Comparison of ENCODE assay signal across 8 cellular contexts in the genomic region with DNA sequence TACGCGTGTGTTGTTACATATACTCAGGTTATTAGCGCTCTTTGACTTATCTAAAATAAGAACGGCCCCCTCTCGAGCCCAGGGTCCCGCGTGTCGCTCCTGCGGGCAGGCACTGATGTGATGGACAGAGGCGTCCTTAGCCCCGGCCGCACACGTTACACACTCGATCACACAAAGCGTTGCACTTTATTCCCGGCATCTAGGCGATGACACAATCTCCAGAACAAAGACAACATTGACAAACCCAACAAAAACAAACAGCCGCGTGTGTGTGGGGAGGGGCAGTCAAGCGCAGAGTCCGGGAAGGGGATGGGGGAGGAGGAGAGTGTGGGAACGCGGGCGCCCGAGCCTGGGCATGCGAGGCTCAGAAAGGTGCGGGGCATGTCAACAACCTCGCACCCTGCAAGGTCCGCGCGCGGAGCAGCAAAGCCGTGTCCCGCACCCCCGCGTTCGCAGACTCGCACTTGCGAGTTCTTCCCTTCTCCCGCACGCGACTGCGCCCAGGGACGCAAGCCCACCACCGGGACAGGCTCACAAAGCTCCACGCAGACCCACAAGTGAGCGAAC. TPM values are rescaled to one million over a fixed set of nuclear protein-coding genes. Genes with fewer than 3 reads are reported as not detected.
DNase-seq lines count a peak whose midpoint lies in the region; ATAC-seq and TF ChIP-seq lines count a peak whose summit lies in the region.

No MANE protein-coding gene starts in this region.

- no peaks in the 10 kb centered on the region for H3K9me3 ChIP-seq in CD8-positive, alpha-beta T cell (ENCODE audit: low read length)
- H3K9me3 ChIP-seq in gastroesophageal sphincter (no peaks in the 10 kb centered on the region), neural cell (ENCODE audit: low read length) (no peaks in the 10 kb centered on the region)

- H3K27ac ChIP-seq in CD8-positive, alpha-beta T cell (ENCODE audit: low read depth, low read length) = no peak overlapping the region
- H3K27ac ChIP-seq in KMS-11 (no peak overlapping the region), gastroesophageal sphincter (peak overlapping the region in 3 of 4 donors; percentile 84 to 99 (median 91)), neural cell (ENCODE audit: low read length) (peak overlapping the region; percentile 0)

- intact Hi-C loops in CD8-positive, alpha-beta T cell (cut with DNase I, micrococcal nuclease) = loop anchor here (1.0 to 5.0 kb wide), 3 partner anchors 8 to 68 kb away; a partner anchor contains a TSS

- peak overlapping the region; percentile 86 for H3K4me3 Mint-ChIP-seq in CD8-positive, alpha-beta T cell
- H3K4me3 Mint-ChIP-seq in activated naive CD4-positive, alpha-beta T cell treated with anti-CD3 and anti-CD28 coated beads, Interleukin-2, amount 10 ng/mL, durations not matched to agents 7 days and 5 days = peak overlapping the region; percentile 61

- TF ChIP-seq RAD21 in neural cell (conservative IDR thresholded peaks at IDR 0.05) = no peak

- peaks cover 13% of the 10 kb centered on the region for H3K36me3 Mint-ChIP-seq in CD8-positive, alpha-beta T cell
- H3K36me3 Mint-ChIP-seq in activated naive CD4-positive, alpha-beta T cell treated with anti-CD3 and anti-CD28 coated beads, Interleukin-2, amount 10 ng/mL, durations not matched to agents 7 days and 5 days = no peaks in the 10 kb centered on the region

- peaks cover 45% of the 10 kb centered on the region for H3K4me1 Mint-ChIP-seq in CD8-positive, alpha-beta T cell (ENCODE audit: low read depth)
- peaks cover 30% of the 10 kb centered on the region for H3K4me1 Mint-ChIP-seq in activated naive CD4-positive, alpha-beta T cell treated with anti-CD3 and anti-CD28 coated beads, Interleukin-2, amount 10 ng/mL, durations not matched to agents 7 days and 5 days

- H3K36me3 ChIP-seq in CD8-positive, alpha-beta T cell (ENCODE audit: insufficient read depth, low read length) = no peaks in the 10 kb centered on the region
- H3K36me3 ChIP-seq in KMS-11 (ENCODE audit: insufficient read depth) (no peaks in the 10 kb centered on the region), gastroesophageal sphincter (peaks cover 0 to 11% of the 10 kb centered on the region in 2 donors), neural cell (ENCODE audit: insufficient read depth, low read length) (no peaks in the 10 kb centered on the region)

- peak overlapping the region; percentile 65 for H3K27ac Mint-ChIP-seq in CD8-positive, alpha-beta T cell
- H3K27ac Mint-ChIP-seq in activated naive CD4-positive, alpha-beta T cell treated with anti-CD3 and anti-CD28 coated beads, Interleukin-2, amount 10 ng/mL, durations not matched to agents 7 days and 5 days = no peak overlapping the region

- CTCF ChIA-PET in CD8-positive, alpha-beta T cell (lab: Charles Lee) = interaction anchor here (2.5 to 4.6 kb wide), 3 partner anchors 8 to 42 kb away, joined by 7 to 24 read pairs (median 11); a partner anchor contains a TSS
- CTCF ChIA-PET in activated naive CD4-positive, alpha-beta T cell treated with anti-CD3 and anti-CD28 coated beads, Interleukin-2, amount 10 ng/mL, durations not matched to agents 7 days and 5 days (lab: Charles Lee) = no interaction called here

- POLR2A ChIA-PET in CD8-positive, alpha-beta T cell (lab: Charles Lee) = no interaction called here

- TF ChIP-seq EP300 in gastroesophageal sphincter (IDR thresholded peaks at IDR 0.05) (no peak), neural cell (conservative IDR thresholded peaks at IDR 0.05; ENCODE audit: poor library complexity, severe bottlenecking) (no peak)

- peak overlapping the region; percentile 53 for H3K4me3 ChIP-seq in CD8-positive, alpha-beta T cell (ENCODE audit: low read depth, low read length)
- peak overlapping the region; percentile 88 for H3K4me3 ChIP-seq in KMS-11 (IDR thresholded peaks at IDR 0.05; ENCODE audit: insufficient read depth, low read depth, low read length)
- peak overlapping the region; percentile 55 to 83 for H3K4me3 ChIP-seq in gastroesophageal sphincter
- H3K4me3 ChIP-seq in neural cell (ENCODE audit: low read length) = peak overlapping the region; percentile 64

- 0% methylated on average over 1 to 9 of the region's 47 CpGs for WGBS in gastroesophageal sphincter (ENCODE audit: low coverage in 1 of 2), 2 donors

- TF ChIP-seq CTCF in CD8-positive, alpha-beta T cell (IDR thresholded peaks at IDR 0.05) = no peak
- TF ChIP-seq CTCF in KMS-11 (conservative IDR thresholded peaks at IDR 0.05; ENCODE audit: low read depth, low read length) (no peak), gastroesophageal sphincter (IDR thresholded peaks at IDR 0.05) (no peak), neural cell (IDR thresholded peaks at IDR 0.05; ENCODE audit: poor library complexity, severe bottlenecking) (no peak)

- H3K27me3 ChIP-seq in CD8-positive, alpha-beta T cell (ENCODE audit: insufficient read depth, low read length) = no peaks in the 10 kb centered on the region
- H3K27me3 ChIP-seq in KMS-11 (ENCODE audit: insufficient read depth, low read depth) (peaks cover 76% of the 10 kb centered on the region), gastroesophageal sphincter (no peaks in the 10 kb centered on the region), neural cell (ENCODE audit: insufficient read depth, low read depth, low read length) (peaks cover 48% of the 10 kb centered on the region)

- H3F3A ChIP-seq in neural cell (ENCODE audit: insufficient read depth, low read length, poor library complexity, severe bottlenecking) = peaks cover 2% of the 10 kb centered on the region

- H2AFZ ChIP-seq in KMS-11 (ENCODE audit: low read depth) = peak overlapping the region; percentile 72
- H2AFZ ChIP-seq in neural cell (ENCODE audit: low read depth, low read length) = peak overlapping the region; percentile 15

- no peaks in the 10 kb centered on the region for H3K9me3 Mint-ChIP-seq in CD8-positive, alpha-beta T cell
- H3K9me3 Mint-ChIP-seq in activated naive CD4-positive, alpha-beta T cell treated with anti-CD3 and anti-CD28 coated beads, Interleukin-2, amount 10 ng/mL, durations not matched to agents 7 days and 5 days = no peaks in the 10 kb centered on the region

- H3K9ac ChIP-seq in KMS-11 = no peak overlapping the region
- peak overlapping the region; percentile 57 for H3K9ac ChIP-seq in neural cell (ENCODE audit: low read length)

- ATAC-seq in CD8-positive, alpha-beta T cell = peak; percentile 10
- ATAC-seq in gastroesophageal sphincter (peak; percentile 51), HG03457 (IDR thresholded peaks at IDR 0.05; ENCODE audit: unreplicated experiment) (no peak)

- no peaks in the 10 kb centered on the region for H3K79me2 ChIP-seq in KMS-11 (ENCODE audit: insufficient read depth, low read depth)
- H3K79me2 ChIP-seq in neural cell (replicated peaks; ENCODE audit: insufficient read depth, low read length) = no peaks in the 10 kb centered on the region

- peak in 1 of 7 experiments; percentile 26 for DNase-seq in CD8-positive, alpha-beta T cell
- DNase-seq in activated naive CD4-positive, alpha-beta T cell treated with anti-CD3 and anti-CD28 coated beads, Interleukin-2, amount 10 ng/mL, durations not matched to agents 7 days and 5 days = peak; percentile 38
- DNase-seq in effector CD4-positive, alpha-beta T cell = no peak
- DNase-seq in activated gamma-delta T cell (lab: John Stamatoyannopoulos, UW) = no peak

- H3K27me3 Mint-ChIP-seq in CD8-positive, alpha-beta T cell (ENCODE audit: low read depth) = no peaks in the 10 kb centered on the region
- peaks cover 88% of the 10 kb centered on the region for H3K27me3 Mint-ChIP-seq in activated naive CD4-positive, alpha-beta T cell treated with anti-CD3 and anti-CD28 coated beads, Interleukin-2, amount 10 ng/mL, durations not matched to agents 7 days and 5 days

- H3K9me2 ChIP-seq in neural cell (ENCODE audit: insufficient read depth, low read length) = no peaks in the 10 kb centered on the region

- H3K4me2 ChIP-seq in KMS-11 (peak overlapping the region; percentile 89), neural cell (ENCODE audit: low read length) (peak overlapping the region; percentile 84)

- no peaks in the 10 kb centered on the region for H4K20me1 ChIP-seq in KMS-11 (ENCODE audit: insufficient read depth)
- no peaks in the 10 kb centered on the region for H4K20me1 ChIP-seq in neural cell (ENCODE audit: insufficient read depth)

- H3K4me1 ChIP-seq in CD8-positive, alpha-beta T cell (ENCODE audit: insufficient read depth, low read length) = peaks cover 36% of the 10 kb centered on the region
- peaks cover 26% of the 10 kb centered on the region for H3K4me1 ChIP-seq in KMS-11 (ENCODE audit: low read depth, poor library complexity, severe bottlenecking)
- peaks cover 0 to 68% (median 30%) of the 10 kb centered on the region in 3 donors for H3K4me1 ChIP-seq in gastroesophageal sphincter

- no peak for TF ChIP-seq POLR2A in gastroesophageal sphincter (IDR thresholded peaks at IDR 0.05)

RNA-seq across cellular contexts. Expression of a gene that starts 0.5 kb away (rescaled TPM):
- total RNA-seq in CD8-positive, alpha-beta T cell = 10 to 100 TPM in 1 of 2 experiments, 1 to 10 TPM in 1; 7.3 to 10.4 TPM
- total RNA-seq in gastroesophageal sphincter = 10 to 100 TPM; 13.1 to 25.8 (median 16.1) TPM
- 0.50 TPM in 1 of 2 replicates, not detected in the other for polyA plus RNA-seq in neural cell
- 1.2 TPM in 1 of 2 replicates, not detected in the other for polyA minus RNA-seq in neural cell

RNA-seq across cellular contexts. Expression of a gene that starts 8.5 kb away (rescaled TPM):
- total RNA-seq in CD8-positive, alpha-beta T cell = 10 to 100 TPM; 12.9 to 14.2 TPM
- 10 to 100 TPM; 12.5 to 16.8 (median 13.9) TPM for total RNA-seq in gastroesophageal sphincter
- polyA plus RNA-seq in neural cell = 12.6 and 15.9 TPM in 2 replicates
- 6.5 and 8.0 TPM in 2 replicates for polyA minus RNA-seq in neural cell

RNA-seq across cellular contexts. Expression of a gene that starts 13.1 kb away (rescaled TPM):
- total RNA-seq in CD8-positive, alpha-beta T cell = 10 to 100 TPM; 15.6 to 16.7 TPM
- 100 to 1,000 TPM in 2 of 4 donors, 10 to 100 TPM in 2; 57.9 to 128 (median 87.7) TPM for total RNA-seq in gastroesophageal sphincter
- polyA plus RNA-seq in neural cell = 150 TPM in 2 replicates
- polyA minus RNA-seq in neural cell = 13.9 and 17.8 TPM in 2 replicates

RNA-seq across cellular contexts. Expression of a gene that starts 45.9 kb away (rescaled TPM):
- 10 to 100 TPM; 58.9 to 71.2 TPM for total RNA-seq in CD8-positive, alpha-beta T cell
- total RNA-seq in gastroesophageal sphincter = 100 to 1,000 TPM in 1 of 4 donors, 10 to 100 TPM in 3; 80.8 to 144 (median 92.3) TPM
- polyA plus RNA-seq in neural cell = 175 and 187 TPM in 2 replicates
- 43.6 and 54.6 TPM in 2 replicates for polyA minus RNA-seq in neural cell

RNA-seq across cellular contexts. Expression of a gene that starts 46.5 kb away (rescaled TPM):
- total RNA-seq in CD8-positive, alpha-beta T cell = 1 to 10 TPM; 1.1 TPM
- total RNA-seq in gastroesophageal sphincter = 1 to 10 TPM in 1 of 4 donors, under 1 TPM in 2, not detected in 1; 0.35 to 1.9 (median 0.40) TPM
- polyA plus RNA-seq in neural cell = 31.5 and 49.0 TPM in 2 replicates
- polyA minus RNA-seq in neural cell = 38.0 and 38.7 TPM in 2 replicates

Comparison
In these comparisons a context has a peak if more than half of its experiments do, and no peak if none do; other contexts are left out.
1. H3K27ac ChIP-seq: peak in gastroesophageal sphincter (3 of 4) and neural cell (single experiment); none in CD8-positive, alpha-beta T cell (single experiment) and KMS-11 (single experiment).
2. Peak in every context shown above with its lines, with median percentiles within 50 percentile points of each other: H3K4me3 ChIP-seq.